1 cellular context compared by ENCODE assay signal in the genomic region with DNA sequence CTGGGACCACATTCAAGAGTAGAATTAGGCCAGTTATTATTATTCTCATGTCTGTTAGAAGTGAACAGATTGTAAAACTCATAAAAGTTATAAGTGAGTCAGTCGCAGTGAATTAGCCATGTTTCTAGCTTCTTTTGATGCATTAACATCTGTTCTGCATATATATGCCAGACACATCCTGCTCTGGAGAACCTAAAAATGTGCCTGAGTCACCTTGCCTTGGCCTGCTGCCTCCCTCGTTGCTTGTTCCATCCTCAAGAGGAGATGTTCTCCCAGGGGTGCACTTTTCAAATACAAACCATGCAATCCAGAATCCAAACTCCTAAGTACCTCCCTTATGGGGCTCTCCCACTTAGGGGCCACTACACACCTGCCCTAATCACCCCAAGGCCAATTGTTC.
TF ChIP-seq lines count a peak whose summit lies in the region.

No MANE protein-coding gene starts in this region.

TF ChIP-seq in IMR-90, 13 proteins besides CTCF, POLR2A, EP300 and RAD21 (continued from another document):
- TF ChIP-seq, protein P1, sequence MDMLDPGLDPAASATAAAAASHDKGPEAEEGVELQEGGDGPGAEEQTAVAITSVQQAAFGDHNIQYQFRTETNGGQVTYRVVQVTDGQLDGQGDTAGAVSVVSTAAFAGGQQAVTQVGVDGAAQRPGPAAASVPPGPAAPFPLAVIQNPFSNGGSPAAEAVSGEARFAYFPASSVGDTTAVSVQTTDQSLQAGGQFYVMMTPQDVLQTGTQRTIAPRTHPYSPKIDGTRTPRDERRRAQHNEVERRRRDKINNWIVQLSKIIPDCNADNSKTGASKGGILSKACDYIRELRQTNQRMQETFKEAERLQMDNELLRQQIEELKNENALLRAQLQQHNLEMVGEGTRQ (IDR thresholded peaks at IDR 0.05; ENCODE audit: low read depth, low read length), result no peak
- TF ChIP-seq FOS (IDR thresholded peaks at IDR 0.05; ENCODE audit: low read depth, low read length) (no peak), RCOR1 (IDR thresholded peaks at IDR 0.05; ENCODE audit: insufficient replicate concordance, low read length) (no peak), MXI1 (IDR thresholded peaks at IDR 0.05; ENCODE audit: borderline replicate concordance, low read depth, low read length) (no peak), SMC3 (IDR thresholded peaks at IDR 0.05; ENCODE audit: low read depth, low read length) (no peak), BHLHE40 (IDR thresholded peaks at IDR 0.05; ENCODE audit: low read depth, low read length) (no peak), CHD1 (IDR thresholded peaks at IDR 0.05; ENCODE audit: low read depth, low read length) (no peak), NFE2L2 (IDR thresholded peaks at IDR 0.05; ENCODE audit: low read depth, low read length) (no peak), MAZ (IDR thresholded peaks at IDR 0.05; ENCODE audit: borderline replicate concordance, low read depth, low read length) (no peak), CEBPB (IDR thresholded peaks at IDR 0.05; ENCODE audit: low read depth, low read length) (no peak)
